8 cellular contexts compared by ENCODE assay signal in genomic region chr16:11354733-11355574, GRCh38. TPM values are rescaled to one million over a fixed set of nuclear protein-coding genes. Genes with fewer than 3 reads are reported as not detected.
DNase-seq lines count a peak whose midpoint lies in the region; ATAC-seq and TF ChIP-seq lines count a peak whose summit lies in the region.

No MANE protein-coding gene starts in this region.

- no peaks in the 10 kb centered on the region for H3K9me3 ChIP-seq in body of pancreas

- H3K27ac ChIP-seq in body of pancreas: no peak overlapping the region

- H3K27me3 ChIP-seq in body of pancreas: no peaks in the 10 kb centered on the region

- H3K4me3 ChIP-seq in body of pancreas: no peak overlapping the region

- WGBS in body of pancreas, 2 donors: 69 to 85% methylated on average over 11 of the region's 11 CpGs

- no peak for TF ChIP-seq CTCF in body of pancreas (IDR thresholded peaks at IDR 0.05)

- TF ChIP-seq POLR2A in body of pancreas (IDR thresholded peaks at IDR 0.05): no peak

- peak in 4 of 5 donors; percentile 44 to 92 (median 52) for DNase-seq in T-helper 1 cell
- peak; percentile 76 for DNase-seq in activated naive CD8-positive, alpha-beta T cell treated with anti-CD3 and anti-CD28 coated beads, Interleukin-2, amount 50 U/mL, for 16 hours (ENCODE audit: low read depth, low spot score)
- DNase-seq in stimulated activated CD4-positive, alpha-beta T cell treated with anti-CD3 and anti-CD28 coated beads, Interleukin-12 subunit alpha, Interleukin-12 subunit beta, amount 100 ng/mL, for 48 hours (ENCODE audit: low read depth in 2 of 3, low spot score in 1 of 3): peak; percentile 71 to 80 (median 73)
- DNase-seq in left cardiac atrium: no peak
- DNase-seq in body of pancreas: no peak

- intact Hi-C loops in left cardiac atrium (cut with DNase I) (loop anchor here (5.0 to 10.0 kb wide), 3 partner anchors 100 to 390 kb away; partner anchors contain the start of gene SOCS1 (in 1 of the 2)), body of pancreas (cut with DNase I) (loop anchor here (5.0 kb wide), 1 partner anchor 388 kb away; no protein-coding TSS in a partner anchor)

- no peaks in the 10 kb centered on the region for H3K36me3 ChIP-seq in body of pancreas (replicated peaks in 1 of 2; ENCODE audit: insufficient read depth in 1 of 2, low read depth in 2 of 2)

- peaks cover 31% of the 10 kb centered on the region for H3K4me1 ChIP-seq in body of pancreas

- ATAC-seq in GM18511 (IDR thresholded peaks at IDR 0.05; ENCODE audit: unreplicated experiment) (peak; percentile 81), HG02943 (IDR thresholded peaks at IDR 0.05; ENCODE audit: low read depth, unreplicated experiment) (peak; percentile 65), left cardiac atrium (no peak), body of pancreas (no peak), HG02571 (IDR thresholded peaks at IDR 0.05; ENCODE audit: unreplicated experiment) (no peak)

RNA-seq across cellular contexts. Expression of gene RMI2, which starts 9.7 kb away (rescaled TPM):
- total RNA-seq in left cardiac atrium (1 to 10 TPM in 1 of 2 donors, under 1 TPM in 1; 0.60 to 2.4 TPM), body of pancreas (1 to 10 TPM; 1.3 to 3.0 TPM)

Comparison
In these comparisons a context has a peak if more than half of its experiments do, and no peak if none do; other contexts are left out.
1. ATAC-seq: peak in GM18511 (single experiment) and HG02943 (single experiment); none in left cardiac atrium (0 of 2), body of pancreas (single experiment) and HG02571 (single experiment).
2. DNase-seq: peak in T-helper 1 cell (4 of 5), activated naive CD8-positive, alpha-beta T cell treated with anti-CD3 and anti-CD28 coated beads, Interleukin-2, amount 50 U/mL, for 16 hours (single experiment) and stimulated activated CD4-positive, alpha-beta T cell treated with anti-CD3 and anti-CD28 coated beads, Interleukin-12 subunit alpha, Interleukin-12 subunit beta, amount 100 ng/mL, for 48 hours (3 of 3); none in left cardiac atrium (single experiment) and body of pancreas (0 of 4).